22 cellular contexts compared by ENCODE assay signal in genomic region chr11:18463439-18463838, GRCh38. TPM values are rescaled to one million over a fixed set of nuclear protein-coding genes. Genes with fewer than 3 reads are reported as not detected.
DNase-seq lines count a peak whose midpoint lies in the region; ATAC-seq and TF ChIP-seq lines count a peak whose summit lies in the region.
"Had no signal": no experiment of that assay in that cellular context is flagged by ENCODE, and none has a peak within 500 bp of the region (broad histone marks: within the 10 kb centered on the region; RNA-seq: fewer than 3 reads in every experiment).

No MANE protein-coding gene starts in this region.

- no peak overlapping the region for H4K91ac ChIP-seq in neuronal stem cell (ENCODE audit: low read depth, low read length, poor library complexity)

- H2BK120ac ChIP-seq in neuronal stem cell (ENCODE audit: low read depth, low read length) = no peak overlapping the region

- POLR2A ChIA-PET in RWPE1 (lab: Yijun Ruan, JAX; ENCODE audit: low non-redundant PET) = no interaction called here

- H3K27me3 ChIP-seq in WERI-Rb-1 (ENCODE audit: insufficient read depth, low read depth, severe bottlenecking) (no peaks in the 10 kb centered on the region), neuronal stem cell (ENCODE audit: control insufficient read depth in 3 of 3, insufficient read depth in 3 of 3, low read depth in 1 of 3, low read length in 3 of 3) (no peaks in the 10 kb centered on the region), upper lobe of left lung (no peaks in the 10 kb centered on the region)

- H3K4me1 ChIP-seq in neuronal stem cell (ENCODE audit: control insufficient read depth in 2 of 2, insufficient read depth in 1 of 2, low read depth in 1 of 2, low read length in 2 of 2) = no peaks in the 10 kb centered on the region
- H3K4me1 ChIP-seq in upper lobe of left lung = no peaks in the 10 kb centered on the region
- H3K4me1 ChIP-seq: A549 had no signal

- H2BK12ac ChIP-seq in neuronal stem cell (ENCODE audit: low read length) = no peak overlapping the region

- no peak overlapping the region for H3K18ac ChIP-seq in neuronal stem cell (ENCODE audit: low read length)

- ATAC-seq in GM21515 (IDR thresholded peaks at IDR 0.05; ENCODE audit: unreplicated experiment) (peak; percentile 61), upper lobe of left lung (ENCODE audit: low FRiP score in 2 of 2) (no peak)
- ATAC-seq: A549, HCT116 had no signal

- whole genome bisulfite sequencing in neuronal stem cell (ENCODE audit: extremely low coverage in 2 of 2, insufficient read length in 2 of 2, insufficient replicate concordance in 1 of 2), 2 donors = no CpG with 5 or more reads among the region's 1 CpG
- WGBS in upper lobe of left lung, 2 donors = 76 to 83% methylated on average over 1 of the region's 1 CpG

- H3K4me2 ChIP-seq in neuronal stem cell (ENCODE audit: insufficient read depth, low read length, poor library complexity, severe bottlenecking) = no peak overlapping the region
- H3K4me2 ChIP-seq: A549 had no signal

- H2AK5ac ChIP-seq in neuronal stem cell (ENCODE audit: low read depth, low read length) = no peak overlapping the region

- H3K4me3 ChIP-seq in GM12865 (ENCODE audit: low read depth, low read length) = no peak overlapping the region
- no peak overlapping the region for H3K4me3 ChIP-seq in WERI-Rb-1 (ENCODE audit: low read depth, low read length)
- H3K4me3 ChIP-seq in neuronal stem cell (ENCODE audit: low read length in 2 of 2) = no peak overlapping the region
- no peak overlapping the region for H3K4me3 ChIP-seq in upper lobe of left lung
- H3K4me3 ChIP-seq: A549 had no signal

- H4K8ac ChIP-seq in neuronal stem cell (ENCODE audit: low read depth, low read length) = no peak overlapping the region

- H3K9me3 ChIP-seq in WERI-Rb-1 (ENCODE audit: severe bottlenecking) = no peaks in the 10 kb centered on the region
- H3K9me3 ChIP-seq in neuronal stem cell (replicated peaks in 1 of 2; ENCODE audit: control insufficient read depth in 2 of 2, insufficient read depth in 1 of 2, low read depth in 1 of 2, low read length in 2 of 2) = no peaks in the 10 kb centered on the region
- H3K9me3 ChIP-seq in upper lobe of left lung = no peaks in the 10 kb centered on the region
- H3K9me3 ChIP-seq: A549, Caco-2 had no signal

- H3K27ac ChIP-seq in WERI-Rb-1 (no peak overlapping the region), neuronal stem cell (replicated peaks; ENCODE audit: low read length) (no peak overlapping the region), RWPE1 (no peak overlapping the region), upper lobe of left lung (no peak overlapping the region)
- H3K27ac ChIP-seq: A549, C4-2B had no signal

- no peaks in the 10 kb centered on the region for H3K79me1 ChIP-seq in neuronal stem cell (ENCODE audit: low read depth, low read length)

- H3K23ac ChIP-seq in neuronal stem cell (ENCODE audit: low read depth, low read length, poor library complexity) = no peak overlapping the region

- TF ChIP-seq CTCF in GM12865 (IDR thresholded peaks at IDR 0.05; ENCODE audit: insufficient read depth, low read depth, low read length, missing control alignments) (no peak), WERI-Rb-1 (IDR thresholded peaks at IDR 0.05; ENCODE audit: low read depth, low read length) (no peak), RWPE1 (conservative IDR thresholded peaks at IDR 0.05; ENCODE audit: low read depth) (no peak), upper lobe of left lung (IDR thresholded peaks at IDR 0.05) (no peak)

- DNase-seq in GM12865 (ENCODE audit: low read depth) (peak; percentile 63), NCI-H524 treated with DMSO at 0.1 percent for 48 hours (lab: John Stamatoyannopoulos, UW) (peak; percentile 4), WERI-Rb-1 (peak; percentile 11), neuronal stem cell (ENCODE audit: low spot score) (no peak), RWPE1 (ENCODE audit: low spot score) (no peak), 8988T (no peak), upper lobe of left lung (no peak)
- DNase-seq: AML-193; Caco-2; CD4-positive, alpha-beta T cell; DMS79 treated with DMSO at 0.1 percent for 48 hours; GF-D8; GOT3; H7; HFFc6; KBM-7 had no signal

- H3K4ac ChIP-seq in neuronal stem cell (ENCODE audit: low read length) = no peak overlapping the region

- no peak for TF ChIP-seq POLR2A in upper lobe of left lung (IDR thresholded peaks at IDR 0.05)

- TF ChIP-seq EP300 in upper lobe of left lung (IDR thresholded peaks at IDR 0.05) = no peak

- CTCF ChIA-PET in RWPE1 (lab: Yijun Ruan, JAX) = no interaction called here

- no peak overlapping the region for H2BK15ac ChIP-seq in neuronal stem cell (ENCODE audit: low read length)

- no peak overlapping the region for H3K9ac ChIP-seq in neuronal stem cell (ENCODE audit: low read depth, low read length, poor library complexity)

- no peak overlapping the region for H2BK5ac ChIP-seq in neuronal stem cell (ENCODE audit: low read length)

- H3K36me3 ChIP-seq in WERI-Rb-1 (no peaks in the 10 kb centered on the region), neuronal stem cell (replicated peaks in 1 of 2; ENCODE audit: control insufficient read depth in 2 of 2, insufficient read depth in 2 of 2, low read length in 2 of 2) (no peaks in the 10 kb centered on the region), upper lobe of left lung (no peaks in the 10 kb centered on the region)

- no peak overlapping the region for H2AFZ ChIP-seq in neuronal stem cell (ENCODE audit: low read length)

- H3K14ac ChIP-seq in neuronal stem cell (ENCODE audit: low read length) = no peak overlapping the region

RNA-seq across cellular contexts. Expression of gene LDHAL6A, which starts 7.8 kb away (rescaled TPM):
- not detected for polyA plus RNA-seq in neuronal stem cell (2013, experiment 1 of 2)
- polyA plus RNA-seq in neuronal stem cell (2013, experiment 2 of 2) = not detected
- total RNA-seq in upper lobe of left lung = not detected
- total RNA-seq: CD4-positive, alpha-beta T cell; H7; HFFc6 had no signal
- polyA plus RNA-seq: A549, BJ, IgD-negative memory B cell had no signal

RNA-seq across cellular contexts. Expression of gene LDHC, which starts 51.3 kb away (rescaled TPM):
- 0.60 TPM for polyA plus RNA-seq in neuronal stem cell (2013, experiment 1 of 2)
- polyA plus RNA-seq in neuronal stem cell (2013, experiment 2 of 2) = 0.62 TPM
- not detected for total RNA-seq in upper lobe of left lung
- total RNA-seq: Caco-2; CD4-positive, alpha-beta T cell had no signal
- polyA plus RNA-seq: BJ, IgD-negative memory B cell had no signal

Comparison
In these comparisons a context has a peak if more than half of its experiments do, and no peak if none do; other contexts are left out.
1. DNase-seq: peak in GM12865 (single experiment), NCI-H524 treated with DMSO at 0.1 percent for 48 hours (single experiment) and WERI-Rb-1 (single experiment); none in neuronal stem cell (single experiment), RWPE1 (single experiment), 8988T (single experiment) and upper lobe of left lung (0 of 2).